Comparison of ENCODE assay signal across 16 cellular contexts in genomic region chr6:80174931-80175572, GRCh38.
DNase-seq lines count a peak whose midpoint lies in the region; ATAC-seq lines count a peak whose summit lies in the region.
"Had no signal": no experiment of that assay in that cellular context is flagged by ENCODE, and none has a peak within 500 bp of the region (broad histone marks: within the 10 kb centered on the region; RNA-seq: fewer than 3 reads in every experiment).

No MANE protein-coding gene starts in this region.

- peak; percentile 64 for ATAC-seq in HG02943 (IDR thresholded peaks at IDR 0.05; ENCODE audit: low read depth, unreplicated experiment)
- ATAC-seq in effector memory CD8-positive, alpha-beta T cell (replicated peaks): no peak
- ATAC-seq: esophagus mucosa, Panc1 had no signal

- no peaks in the 10 kb centered on the region for H3K4me1 Mint-ChIP-seq in effector memory CD8-positive, alpha-beta T cell (ENCODE audit: low read depth in 2 of 2)
- H3K4me1 Mint-ChIP-seq: brain had no signal

- no peak overlapping the region for H3K27ac Mint-ChIP-seq in effector memory CD8-positive, alpha-beta T cell
- H3K27ac Mint-ChIP-seq: brain; stimulated activated naive CD8-positive, alpha-beta T cell treated with anti-CD3 and anti-CD28 coated beads, Interleukin-15, Interleukin-2, amounts not matched to agents 100 ng/mL and 50 ng/mL, for 24 hours had no signal

- H3K27me3 Mint-ChIP-seq in effector memory CD8-positive, alpha-beta T cell: no peaks in the 10 kb centered on the region
- H3K27me3 Mint-ChIP-seq: stimulated activated naive CD8-positive, alpha-beta T cell treated with anti-CD3 and anti-CD28 coated beads, Interleukin-15, Interleukin-2, amounts not matched to agents 100 ng/mL and 50 ng/mL, for 24 hours had no signal

- no peaks in the 10 kb centered on the region for H3K9me3 Mint-ChIP-seq in effector memory CD8-positive, alpha-beta T cell
- H3K9me3 Mint-ChIP-seq: brain; stimulated activated naive CD8-positive, alpha-beta T cell treated with anti-CD3 and anti-CD28 coated beads, Interleukin-15, Interleukin-2, amounts not matched to agents 100 ng/mL and 50 ng/mL, for 24 hours had no signal

- peaks cover 3% of the 10 kb centered on the region for H3K36me3 Mint-ChIP-seq in effector memory CD8-positive, alpha-beta T cell (ENCODE audit: insufficient read depth)

- no peak overlapping the region for H3K4me3 Mint-ChIP-seq in effector memory CD8-positive, alpha-beta T cell
- H3K4me3 Mint-ChIP-seq: brain; stimulated activated naive CD8-positive, alpha-beta T cell treated with anti-CD3 and anti-CD28 coated beads, Interleukin-15, Interleukin-2, amounts not matched to agents 100 ng/mL and 50 ng/mL, for 24 hours had no signal

- DNase-seq in GM04504 (ENCODE audit: low read depth) (peak; percentile 77), NOMO-1 treated with DMSO at 0.1 percent for 48 hours (lab: John Stamatoyannopoulos, UW; ENCODE audit: unreplicated experiment) (peak; percentile 93), glomerular visceral epithelial cell (ENCODE audit: extremely low spot score) (peak; percentile 77), NK-92 (lab: John Stamatoyannopoulos, UW; ENCODE audit: unreplicated experiment) (no peak), NCI-H82 treated with DMSO at 0.1 percent for 48 hours (lab: John Stamatoyannopoulos, UW; ENCODE audit: unreplicated experiment) (no peak), NCI-H345 treated with DMSO at 0.1 percent for 48 hours (lab: John Stamatoyannopoulos, UW; ENCODE audit: unreplicated experiment) (no peak)
- no peak for DNase-seq in effector memory CD8-positive, alpha-beta T cell
- DNase-seq: Calu3; NCI-H187; stimulated activated CD4-positive, alpha-beta T cell treated with anti-CD3 and anti-CD28 coated beads, Interleukin-1b, Interleukin-23, amount 100 ng/mL, for 48 hours; WERI-Rb-1 had no signal

Comparison
In these comparisons a context has a peak if more than half of its experiments do, and no peak if none do; other contexts are left out.
1. DNase-seq: peak in GM04504 (single experiment), NOMO-1 treated with DMSO at 0.1 percent for 48 hours (single experiment) and glomerular visceral epithelial cell (single experiment); none in effector memory CD8-positive, alpha-beta T cell (0 of 3), NK-92 (single experiment), NCI-H82 treated with DMSO at 0.1 percent for 48 hours (single experiment) and NCI-H345 treated with DMSO at 0.1 percent for 48 hours (single experiment).